ENCODE assay signal across 8 cellular contexts in the genomic region with DNA sequence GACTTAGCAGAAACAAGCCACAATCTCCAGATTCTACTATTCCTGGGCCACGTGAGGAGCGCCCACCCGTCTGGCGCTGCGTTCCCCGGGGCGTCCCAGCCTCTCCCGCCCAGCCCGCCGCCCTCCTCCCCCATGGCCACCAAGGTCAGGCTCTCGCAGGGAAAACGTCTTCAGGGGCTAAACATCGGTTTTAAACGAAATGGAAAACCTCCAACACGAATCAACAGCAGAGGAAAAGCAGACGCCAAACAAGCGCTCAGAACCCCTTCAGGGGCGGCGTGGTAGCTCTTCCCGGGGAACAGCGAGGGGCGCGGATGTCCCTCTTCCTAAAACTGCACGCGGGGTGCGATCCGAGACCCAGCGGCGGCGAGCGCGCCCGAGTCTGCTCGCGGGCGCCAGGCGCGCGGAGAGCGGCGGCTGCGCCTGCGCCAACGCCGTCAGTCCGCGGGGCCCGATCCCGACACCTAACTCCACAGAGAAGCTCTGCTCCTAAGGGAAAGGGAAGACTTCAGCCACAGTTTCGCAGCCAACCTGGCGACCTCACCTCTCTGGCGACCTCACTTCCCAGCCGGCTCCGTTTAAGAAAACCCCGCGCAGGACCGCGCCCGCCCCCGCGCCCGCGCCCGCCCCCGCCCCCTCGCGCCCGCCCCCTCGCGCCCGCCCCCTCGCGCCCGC. TPM values are rescaled to one million over a fixed set of nuclear protein-coding genes. Genes with fewer than 3 reads are reported as not detected.
DNase-seq lines count a peak whose midpoint lies in the region; ATAC-seq and TF ChIP-seq lines count a peak whose summit lies in the region.

No MANE protein-coding gene starts in this region.

- peak overlapping the region; percentile 89 for H3K4me3 Mint-ChIP-seq in neural crest cell

- peaks cover 12% of the 10 kb centered on the region for H3K36me3 Mint-ChIP-seq in neural crest cell (ENCODE audit: low read depth)

- H3K27me3 Mint-ChIP-seq in neural crest cell (ENCODE audit: low read depth), result no peaks in the 10 kb centered on the region

- no peaks in the 10 kb centered on the region for H3K9me3 Mint-ChIP-seq in neural crest cell

- H3K27ac ChIP-seq in Peyer's patch (peak overlapping the region; percentile 71 to 94 (median 91)), foreskin keratinocyte (peak overlapping the region; percentile 51), testis (peak overlapping the region; percentile 73 to 75)

- peak overlapping the region; percentile 98 for H3K27ac Mint-ChIP-seq in neural crest cell (ENCODE audit: unreplicated experiment)

- peak overlapping the region; percentile 55 to 95 (median 81) for H3K4me3 ChIP-seq in Peyer's patch
- H3K4me3 ChIP-seq in testis, result peak overlapping the region; percentile 88 to 95

- intact Hi-C loops in testis (cut with DNase I; ENCODE audit: low total_unique reads), result no loop called here

- no peak for TF ChIP-seq POLR2A in Peyer's patch (IDR thresholded peaks at IDR 0.05)
- no peak for TF ChIP-seq POLR2A in testis (IDR thresholded peaks at IDR 0.05)

- no peaks in the 10 kb centered on the region for H3K9me3 ChIP-seq in Peyer's patch
- no peaks in the 10 kb centered on the region for H3K9me3 ChIP-seq in testis

- TF ChIP-seq CTCF in Peyer's patch (IDR thresholded peaks at IDR 0.05), result peak in 1 of 6 experiments; percentile 12
- TF ChIP-seq CTCF in foreskin keratinocyte (conservative IDR thresholded peaks at IDR 0.05), result no peak
- no peak for TF ChIP-seq CTCF in neural crest cell (conservative IDR thresholded peaks at IDR 0.05)
- TF ChIP-seq CTCF in testis (IDR thresholded peaks at IDR 0.05), result no peak

- ATAC-seq in GM21529 (IDR thresholded peaks at IDR 0.05; ENCODE audit: unreplicated experiment) (peak; percentile 60), foreskin keratinocyte (peak; percentile 74)

- DNase-seq in DMS79 treated with DMSO at 0.1 percent for 48 hours (lab: John Stamatoyannopoulos, UW) (peak; percentile 39), HuH-7.5 (ENCODE audit: low spot score) (peak; percentile 59), Peyer's patch (peak; percentile 57 to 83 (median 78)), activated gamma-delta T cell treated with Interleukin-2 at 50 U/mL for 16 hours (peak; percentile 52), foreskin keratinocyte (peak; percentile 47 to 66), neural crest cell (ENCODE audit: low read depth, low spot score) (peak; percentile 61), testis (peak; percentile 66)

- H3K27me3 ChIP-seq in Peyer's patch, result no peaks in the 10 kb centered on the region
- H3K27me3 ChIP-seq in foreskin keratinocyte, result no peaks in the 10 kb centered on the region
- H3K27me3 ChIP-seq in testis, result no peaks in the 10 kb centered on the region

- 0 to 1% methylated on average over 35 to 57 of the region's 74 CpGs for WGBS in testis, 2 donors

- H3K36me3 ChIP-seq in Peyer's patch, result peaks cover 0 to 12% (median 0%) of the 10 kb centered on the region in 3 donors
- no peaks in the 10 kb centered on the region for H3K36me3 ChIP-seq in testis (ENCODE audit: low read depth, missing control alignments)

- peaks cover 0 to 5% (median 4%) of the 10 kb centered on the region in 4 donors for H3K4me1 ChIP-seq in Peyer's patch
- peaks cover 7% of the 10 kb centered on the region for H3K4me1 ChIP-seq in foreskin keratinocyte
- peaks cover 4% of the 10 kb centered on the region for H3K4me1 ChIP-seq in testis

- peaks cover 36% of the 10 kb centered on the region for H3K4me1 Mint-ChIP-seq in neural crest cell

RNA-seq across cellular contexts. Expression of a gene that starts 0.5 kb away (rescaled TPM):
- total RNA-seq in Peyer's patch, result 10 to 100 TPM; 48.3 to 83.3 (median 62.9) TPM
- 17.0 and 17.6 TPM in 2 replicates for total RNA-seq in foreskin keratinocyte
- polyA plus RNA-seq in foreskin keratinocyte, result 15.1 and 17.9 TPM in 2 replicates
- 35.8 TPM in 2 replicates for total RNA-seq in neural crest cell
- 10 to 100 TPM; 56.3 to 58.3 TPM for total RNA-seq in testis
- 61.8 TPM for polyA plus RNA-seq in testis (ENCODE audit: insufficient read depth, low read depth, low replicate concordance)

RNA-seq across cellular contexts. Expression of a gene that starts 27.5 kb away (rescaled TPM):
- total RNA-seq in Peyer's patch (under 1 TPM in 3 of 4 donors, not detected in 1; 0.40 to 0.88 (median 0.57) TPM), foreskin keratinocyte (not detected in 2 replicates), neural crest cell (1.7 TPM in 2 replicates), testis (under 1 TPM; 0.25 to 0.31 TPM)
- polyA plus RNA-seq in foreskin keratinocyte (not detected in 2 replicates), testis (ENCODE audit: insufficient read depth, low read depth, low replicate concordance) (0.29 TPM)

Comparison
In these comparisons a context has a peak if more than half of its experiments do, and no peak if none do; other contexts are left out.
1. Peak in every context shown above with its lines: DNase-seq, ATAC-seq, H3K4me3 ChIP-seq and H3K27ac ChIP-seq.